22 cellular contexts compared by ENCODE assay signal in genomic region chr15:61769557-61769956, GRCh38.
"Had no signal": no experiment of that assay in that cellular context is flagged by ENCODE, and none has a peak within 500 bp of the region (broad histone marks: within the 10 kb centered on the region; RNA-seq: fewer than 3 reads in every experiment).

No MANE protein-coding gene starts in this region.

- H3K4me3 ChIP-seq: coronary artery, dorsolateral prefrontal cortex, esophagus muscularis mucosa, heart right ventricle, left lung, lower lobe of right lung, mucosa of descending colon had no signal

- ATAC-seq: foreskin keratinocyte, heart right ventricle, left colon, left lung, left ventricle myocardium superior, lower lobe of right lung, mucosa of descending colon had no signal

- H3K36me3 ChIP-seq: esophagus muscularis mucosa, heart right ventricle, left lung, lower lobe of right lung had no signal

- H3K4me1 ChIP-seq: esophagus muscularis mucosa, foreskin keratinocyte, left lung, lower lobe of right lung had no signal

- H3K27ac ChIP-seq: coronary artery, dorsolateral prefrontal cortex, esophagus muscularis mucosa, foreskin keratinocyte, heart right ventricle, left lung, lower lobe of right lung had no signal

- H3K9me3 ChIP-seq: lower lobe of right lung had no signal

- H3K27me3 ChIP-seq: esophagus muscularis mucosa, left lung had no signal

- DNase-seq: dermis blood vessel endothelial cell; dorsolateral prefrontal cortex; effector CD4-positive, alpha-beta T cell; effector memory CD4-positive, alpha-beta T cell; foreskin keratinocyte; glutamatergic neuron; head of caudate nucleus; heart right ventricle; hippocampal formation; immature natural killer cell; islet precursor cell; kidney; kidney glomerular epithelial cell; left colon; left lung; left ventricle myocardium superior; lower lobe of right lung; mesenchymal stem cell; mucosa of descending colon; naive B cell had no signal
